ENCODE assay signal across 29 cellular contexts in genomic region chr22:22021160-22021750, GRCh38. TPM values are rescaled to one million over a fixed set of nuclear protein-coding genes. Genes with fewer than 3 reads are reported as not detected.
A peak's percentile ranks its signal among the peaks of the same experiment; 100 is the strongest.
DNase-seq lines count a peak whose midpoint lies in the region; ATAC-seq and TF ChIP-seq lines count a peak whose summit lies in the region.
"Had no signal": no experiment of that assay in that cellular context is flagged by ENCODE, and none has a peak within 500 bp of the region (broad histone marks: within the 10 kb centered on the region; RNA-seq: fewer than 3 reads in every experiment).

No MANE protein-coding gene starts in this region.

- H3K36me3 Mint-ChIP-seq in stimulated activated memory B cell treated with anti-CD40 and anti-IgM and Interleukin-4, amounts not matched to agents 10 μg/mL and 1 μg/mL and 100 μg/mL, for 72 hours: peaks cover 47% of the 10 kb centered on the region
- H3K36me3 Mint-ChIP-seq in progenitor cell of endocrine pancreas (ENCODE audit: insufficient read depth): no peaks in the 10 kb centered on the region

- H3K4me3 Mint-ChIP-seq in stimulated activated memory B cell treated with anti-CD40 and anti-IgM and Interleukin-4, amounts not matched to agents 10 μg/mL and 1 μg/mL and 100 μg/mL, for 72 hours: no peak overlapping the region
- no peak overlapping the region for H3K4me3 Mint-ChIP-seq in progenitor cell of endocrine pancreas (ENCODE audit: low read depth)
- H3K4me3 Mint-ChIP-seq: activated CD4-positive, alpha-beta memory T cell treated with anti-CD3 and anti-CD28 coated beads, Interleukin-2, amount 10 ng/mL, durations not matched to agents 7 days and 5 days; activated T-helper 1 cell treated with anti-CD3 and anti-CD28 coated beads, Interleukin-12 subunit alpha, Interleukin-12 subunit beta, Interleukin-2, Interleukin-4 antibody, amounts not matched to agents 30 ng/mL and 10 ng/mL and 1 ng/mL, durations not matched to agents 14 hours and 24 hours and 36 hours; H9 had no signal

- H3K9me3 Mint-ChIP-seq in stimulated activated memory B cell treated with anti-CD40 and anti-IgM and Interleukin-4, amounts not matched to agents 10 μg/mL and 1 μg/mL and 100 μg/mL, for 72 hours: no peaks in the 10 kb centered on the region
- no peaks in the 10 kb centered on the region for H3K9me3 Mint-ChIP-seq in progenitor cell of endocrine pancreas (ENCODE audit: low read depth)
- H3K9me3 Mint-ChIP-seq: activated CD4-positive, alpha-beta memory T cell treated with anti-CD3 and anti-CD28 coated beads, Interleukin-2, amount 10 ng/mL, durations not matched to agents 7 days and 5 days; activated T-helper 1 cell treated with anti-CD3 and anti-CD28 coated beads, Interleukin-12 subunit alpha, Interleukin-12 subunit beta, Interleukin-2, Interleukin-4 antibody, amounts not matched to agents 30 ng/mL and 10 ng/mL and 1 ng/mL, durations not matched to agents 14 hours and 24 hours and 36 hours had no signal

- no peak for TF ChIP-seq CTCF in progenitor cell of endocrine pancreas (IDR thresholded peaks at IDR 0.05; ENCODE audit: unreplicated experiment)

- peak; percentile 79 for DNase-seq in ELR (ENCODE audit: low read depth)
- DNase-seq in NCI-H226: peak; percentile 2
- peak; percentile 83 for DNase-seq in epithelial cell of prostate (ENCODE audit: low read depth, low spot score)
- DNase-seq in stimulated activated CD4-positive, alpha-beta T cell treated with anti-CD3 and anti-CD28 coated beads, Interleukin-1b, Interleukin-23, amount 100 ng/mL, for 48 hours: no peak
- no peak for DNase-seq in progenitor cell of endocrine pancreas (ENCODE audit: low spot score, unreplicated experiment)
- DNase-seq: activated CD4-positive, alpha-beta memory T cell treated with anti-CD3 and anti-CD28 coated beads, Interleukin-2, amount 10 ng/mL, durations not matched to agents 7 days and 5 days; activated CD8-positive, alpha-beta memory T cell treated with anti-CD3 and anti-CD28 coated beads, Interleukin-2, amount 50 U/mL, for 4 hours; activated naive CD4-positive, alpha-beta T cell treated with Interleukin-2 at 50 U/mL for 16 hours; body of pancreas; C1 segment of cervical spinal cord; cerebellar nuclear complex; DMS153; H9; mesenchymal stem cell; MM.1S; NCI-H1105 treated with DMSO at 0.1 percent for 48 hours; NCI-H2029 treated with DMSO at 0.1 percent for 48 hours; NCI-H2227 treated with DMSO at 0.1 percent for 48 hours; NCI-H526 treated with DMSO at 0.1 percent for 48 hours; ovary; retina; SHP77 treated with DMSO at 0.1 percent for 48 hours; stimulated activated naive CD4-positive, alpha-beta T cell treated with Interleukin-2 at 50 U/mL for 16 hours; upper lobe of left lung had no signal

- peaks cover 22% of the 10 kb centered on the region for H3K4me1 Mint-ChIP-seq in stimulated activated memory B cell treated with anti-CD40 and anti-IgM and Interleukin-4, amounts not matched to agents 10 μg/mL and 1 μg/mL and 100 μg/mL, for 72 hours
- peaks cover 9% of the 10 kb centered on the region for H3K4me1 Mint-ChIP-seq in progenitor cell of endocrine pancreas (ENCODE audit: low read depth)

- no peaks in the 10 kb centered on the region for H3K27me3 Mint-ChIP-seq in stimulated activated memory B cell treated with anti-CD40 and anti-IgM and Interleukin-4, amounts not matched to agents 10 μg/mL and 1 μg/mL and 100 μg/mL, for 72 hours
- peaks cover 25% of the 10 kb centered on the region for H3K27me3 Mint-ChIP-seq in progenitor cell of endocrine pancreas

- H3K27ac ChIP-seq in epithelial cell of prostate: peak overlapping the region; percentile 62
- H3K27ac ChIP-seq: body of pancreas, ovary, suprapubic skin, upper lobe of left lung had no signal

- ATAC-seq in stimulated activated memory B cell treated with anti-CD40 and anti-IgM and Interleukin-4, amounts not matched to agents 10 μg/mL and 1 μg/mL and 100 μg/mL, for 72 hours: no peak
- no peak for ATAC-seq in GM19023 (IDR thresholded peaks at IDR 0.05; ENCODE audit: unreplicated experiment)
- ATAC-seq: body of pancreas, Panc1 had no signal

- H3K27ac Mint-ChIP-seq in stimulated activated memory B cell treated with anti-CD40 and anti-IgM and Interleukin-4, amounts not matched to agents 10 μg/mL and 1 μg/mL and 100 μg/mL, for 72 hours: peak overlapping the region; percentile 97
- H3K27ac Mint-ChIP-seq in progenitor cell of endocrine pancreas: no peak overlapping the region
- H3K27ac Mint-ChIP-seq: activated CD4-positive, alpha-beta memory T cell treated with anti-CD3 and anti-CD28 coated beads, Interleukin-2, amount 10 ng/mL, durations not matched to agents 7 days and 5 days; activated T-helper 1 cell treated with anti-CD3 and anti-CD28 coated beads, Interleukin-12 subunit alpha, Interleukin-12 subunit beta, Interleukin-2, Interleukin-4 antibody, amounts not matched to agents 30 ng/mL and 10 ng/mL and 1 ng/mL, durations not matched to agents 14 hours and 24 hours and 36 hours; H9 had no signal

RNA-seq across cellular contexts. Expression of gene TOP3B, which starts 38.7 kb away (rescaled TPM):
- 81.1 and 83.3 TPM in 2 replicates for total RNA-seq in progenitor cell of endocrine pancreas

Comparison
In these comparisons a context has a peak if more than half of its experiments do, and no peak if none do; other contexts are left out.
1. DNase-seq: peak in ELR (single experiment), NCI-H226 (single experiment) and epithelial cell of prostate (single experiment); none in stimulated activated CD4-positive, alpha-beta T cell treated with anti-CD3 and anti-CD28 coated beads, Interleukin-1b, Interleukin-23, amount 100 ng/mL, for 48 hours (single experiment) and progenitor cell of endocrine pancreas (single experiment).